34 cellular contexts compared by ENCODE assay signal in genomic region chr9:91023741-91024140, GRCh38.
"Had no signal": no experiment of that assay in that cellular context is flagged by ENCODE, and none has a peak within 500 bp of the region (broad histone marks: within the 10 kb centered on the region; RNA-seq: fewer than 3 reads in every experiment).

No MANE protein-coding gene starts in this region.

- H3K4me3 Mint-ChIP-seq: activated CD4-positive, alpha-beta T cell treated with anti-CD3 and anti-CD28 coated beads, Interleukin-2, amount 10 ng/mL, durations not matched to agents 7 days and 5 days; activated naive CD8-positive, alpha-beta T cell treated with anti-CD3 and anti-CD28 coated beads for 36 hours; activated T-cell treated with anti-CD3 and anti-CD28 coated beads, Interleukin-2, amount 50 U/mL, for 72 hours; activated T-helper 17 cell treated with anti-CD3 and anti-CD28 coated beads, Interleukin-2, amount 50 U/mL, for 72 hours had no signal

- H3K27ac Mint-ChIP-seq: activated CD4-positive, alpha-beta T cell treated with anti-CD3 and anti-CD28 coated beads, Interleukin-2, amount 10 ng/mL, durations not matched to agents 7 days and 5 days; activated naive CD8-positive, alpha-beta T cell treated with anti-CD3 and anti-CD28 coated beads for 36 hours; activated T-cell treated with anti-CD3 and anti-CD28 coated beads, Interleukin-2, amount 50 U/mL, for 72 hours; activated T-helper 17 cell treated with anti-CD3 and anti-CD28 coated beads, Interleukin-2, amount 50 U/mL, for 72 hours had no signal

- H3K36me3 ChIP-seq: breast epithelium, SJCRH30, WERI-Rb-1 had no signal

- DNase-seq: activated CD4-positive, alpha-beta T cell treated with anti-CD3 and anti-CD28 coated beads for 1 hour; activated CD4-positive, alpha-beta T cell treated with anti-CD3 and anti-CD28 coated beads, Interleukin-2, amount 10 ng/mL, durations not matched to agents 7 days and 5 days; activated CD4-positive, alpha-beta T cell treated with anti-CD3 and anti-CD28 coated beads, Interleukin-2, amount 50 U/mL, for 48 hours; activated CD4-positive, CD25-positive, alpha-beta regulatory T cell; activated CD8-positive, alpha-beta memory T cell treated with anti-CD3 and anti-CD28 coated beads for 24 hours; activated effector memory CD4-positive, alpha-beta T cell treated with anti-CD3 and anti-CD28 coated beads, Interleukin-2, amount 50 U/mL, for 16 hours; activated naive CD4-positive, alpha-beta T cell; activated naive CD4-positive, alpha-beta T cell treated with anti-CD3 and anti-CD28 coated beads, Interleukin-2, amount 50 U/mL, for 16 hours; activated naive CD8-positive, alpha-beta T cell treated with anti-CD3 and anti-CD28 coated beads for 36 hours; activated T-cell treated with anti-CD3 and anti-CD28 coated beads, Interleukin-2, amount 50 U/mL, for 1 hour; activated T-cell treated with anti-CD3 and anti-CD28 coated beads, Interleukin-2, amount 50 U/mL, for 72 hours; amygdala; body of pancreas; IMR-90; NCI-H1092 treated with DMSO at 0.1 percent for 48 hours; NCI-H1417; NCI-H146; NCI-H187 treated with DMSO at 0.1 percent for 48 hours; NCI-H2081; NCI-H2171 treated with DMSO at 0.1 percent for 48 hours; NCI-H2227 treated with DMSO at 0.1 percent for 48 hours; NCI-H446; NCI-H510A treated with DMSO at 0.1 percent for 48 hours; NCI-H69; NCI-H82; SHP77; SJCRH30; T1000; WERI-Rb-1 had no signal

- H3K9me3 Mint-ChIP-seq: activated naive CD8-positive, alpha-beta T cell treated with anti-CD3 and anti-CD28 coated beads for 36 hours; activated T-helper 17 cell treated with anti-CD3 and anti-CD28 coated beads, Interleukin-2, amount 50 U/mL, for 72 hours had no signal

- H3K4me1 Mint-ChIP-seq: activated naive CD8-positive, alpha-beta T cell treated with anti-CD3 and anti-CD28 coated beads for 36 hours; activated T-helper 17 cell treated with anti-CD3 and anti-CD28 coated beads, Interleukin-2, amount 50 U/mL, for 72 hours had no signal

- H3K27ac ChIP-seq: body of pancreas, breast epithelium, SJCRH30, SK-N-MC had no signal

- ATAC-seq: activated T-cell treated with anti-CD3 and anti-CD28 coated beads, Interleukin-2, amount 50 U/mL, for 72 hours; activated T-helper 17 cell treated with anti-CD3 and anti-CD28 coated beads, Interleukin-2, amount 50 U/mL, for 72 hours; body of pancreas; K562; Panc1 had no signal

- H3K9me3 ChIP-seq: body of pancreas, breast epithelium, SJCRH30 had no signal

- H3K4me3 ChIP-seq: body of pancreas, breast epithelium, K562, SJCRH30, SK-N-MC had no signal

- H3K36me3 Mint-ChIP-seq: activated naive CD8-positive, alpha-beta T cell treated with anti-CD3 and anti-CD28 coated beads for 36 hours had no signal

- H3K4me1 ChIP-seq: body of pancreas, breast epithelium, SJCRH30 had no signal

- H3K27me3 ChIP-seq: body of pancreas, breast epithelium, SJCRH30 had no signal
